In genomic region chr12:56267443-56268071, GRCh38 we compare ENCODE assay signal across 8 cellular contexts. TPM values are rescaled to one million over a fixed set of nuclear protein-coding genes. Genes with fewer than 3 reads are reported as not detected.
DNase-seq lines count a peak whose midpoint lies in the region; ATAC-seq and TF ChIP-seq lines count a peak whose summit lies in the region.

No MANE protein-coding gene starts in this region.

- no peaks in the 10 kb centered on the region for H3K9me3 Mint-ChIP-seq in activated naive CD4-positive, alpha-beta T cell treated with anti-CD3 and anti-CD28 coated beads for 36 hours
- H3K9me3 Mint-ChIP-seq in central memory CD8-positive, alpha-beta T cell, result no peaks in the 10 kb centered on the region

- no peaks in the 10 kb centered on the region for H3K79me2 ChIP-seq in KMS-11 (ENCODE audit: insufficient read depth, low read depth)

- intact Hi-C loops in activated naive CD4-positive, alpha-beta T cell treated with anti-CD3 and anti-CD28 coated beads for 36 hours (cut with micrococcal nuclease), result loop anchor here (1.0 to 2.0 kb wide), 2 partner anchors 75 to 201 kb away; partner anchors contain the start of gene SPRYD4
- intact Hi-C loops in lower lobe of right lung (cut with DNase I), result no loop called here

- H2AFZ ChIP-seq in KMS-11 (ENCODE audit: low read depth), result peak overlapping the region; percentile 90

- no peak overlapping the region for H3K27ac ChIP-seq in KMS-11
- H3K27ac ChIP-seq in lower lobe of right lung, result peak overlapping the region; percentile 93
- peak overlapping the region; percentile 93 to 96 (median 94) for H3K27ac ChIP-seq in upper lobe of left lung

- no peak for DNase-seq in activated naive CD4-positive, alpha-beta T cell treated with anti-CD3 and anti-CD28 coated beads for 36 hours
- DNase-seq in activated naive CD4-positive, alpha-beta T cell (lab: John Stamatoyannopoulos, UW), result no peak
- DNase-seq in central memory CD8-positive, alpha-beta T cell (ENCODE audit: low spot score in 2 of 2), result no peak
- DNase-seq in lower lobe of right lung, result no peak
- DNase-seq in upper lobe of left lung, result peak in 1 of 2 donors; percentile 23
- DNase-seq in LoVo (ENCODE audit: low spot score), result no peak

- 31 to 38% methylated on average over 21 of the region's 21 CpGs for WGBS in upper lobe of left lung, 2 donors

- TF ChIP-seq POLR2A in upper lobe of left lung (IDR thresholded peaks at IDR 0.05), result no peak

- TF ChIP-seq CTCF in KMS-11 (conservative IDR thresholded peaks at IDR 0.05; ENCODE audit: low read depth, low read length), result no peak
- TF ChIP-seq CTCF in lower lobe of right lung (IDR thresholded peaks at IDR 0.05), result no peak
- no peak for TF ChIP-seq CTCF in upper lobe of left lung (IDR thresholded peaks at IDR 0.05)

- H3K4me2 ChIP-seq in KMS-11, result peak overlapping the region; percentile 58

- no peak for ATAC-seq in central memory CD8-positive, alpha-beta T cell (replicated peaks; ENCODE audit: extremely low read depth, poor library complexity, severe bottlenecking)
- ATAC-seq in lower lobe of right lung (peak; percentile 19 to 20), upper lobe of left lung (ENCODE audit: low FRiP score in 2 of 2) (peak; percentile 13 to 33), HG02840 (IDR thresholded peaks at IDR 0.05; ENCODE audit: low FRiP score, unreplicated experiment) (no peak)

- H3K4me3 Mint-ChIP-seq in activated naive CD4-positive, alpha-beta T cell treated with anti-CD3 and anti-CD28 coated beads for 36 hours, result peak overlapping the region; percentile 89
- H3K4me3 Mint-ChIP-seq in central memory CD8-positive, alpha-beta T cell, result peak overlapping the region; percentile 94

- H3K27me3 ChIP-seq in KMS-11 (ENCODE audit: insufficient read depth, low read depth) (no peaks in the 10 kb centered on the region), lower lobe of right lung (ENCODE audit: low read depth) (no peaks in the 10 kb centered on the region), upper lobe of left lung (no peaks in the 10 kb centered on the region)

- no peak overlapping the region for H3K27ac Mint-ChIP-seq in activated naive CD4-positive, alpha-beta T cell treated with anti-CD3 and anti-CD28 coated beads for 36 hours
- peak overlapping the region; percentile 96 for H3K27ac Mint-ChIP-seq in central memory CD8-positive, alpha-beta T cell (ENCODE audit: low read depth)

- CTCF ChIA-PET in activated naive CD4-positive, alpha-beta T cell treated with anti-CD3 and anti-CD28 coated beads for 36 hours (lab: Charles Lee), result interaction anchor here (1.4 to 4.5 kb wide), 7 partner anchors 8 to 197 kb away, joined by 3 to 22 read pairs (median 5); partner anchors contain the start of genes ANKRD52 and SMARCC2

- H3K27me3 Mint-ChIP-seq in activated naive CD4-positive, alpha-beta T cell treated with anti-CD3 and anti-CD28 coated beads for 36 hours (ENCODE audit: low read depth), result no peaks in the 10 kb centered on the region
- no peaks in the 10 kb centered on the region for H3K27me3 Mint-ChIP-seq in central memory CD8-positive, alpha-beta T cell

- H3K4me1 Mint-ChIP-seq in activated naive CD4-positive, alpha-beta T cell treated with anti-CD3 and anti-CD28 coated beads for 36 hours (ENCODE audit: low read depth), result peaks cover 16% of the 10 kb centered on the region
- peaks cover 21% of the 10 kb centered on the region for H3K4me1 Mint-ChIP-seq in central memory CD8-positive, alpha-beta T cell

- H3K4me3 ChIP-seq in KMS-11 (IDR thresholded peaks at IDR 0.05; ENCODE audit: insufficient read depth, low read depth, low read length), result peak overlapping the region; percentile 34
- H3K4me3 ChIP-seq in lower lobe of right lung, result peak overlapping the region; percentile 67
- H3K4me3 ChIP-seq in upper lobe of left lung, result peak overlapping the region; percentile 77 to 86 (median 84)

- H3K4me1 ChIP-seq in KMS-11 (ENCODE audit: low read depth, poor library complexity, severe bottlenecking), result peaks cover 16% of the 10 kb centered on the region
- H3K4me1 ChIP-seq in lower lobe of right lung, result peaks cover 18% of the 10 kb centered on the region
- H3K4me1 ChIP-seq in upper lobe of left lung, result peaks cover 12 to 23% (median 14%) of the 10 kb centered on the region in 4 donors

- no peaks in the 10 kb centered on the region for H3K36me3 ChIP-seq in KMS-11 (ENCODE audit: insufficient read depth)
- H3K36me3 ChIP-seq in lower lobe of right lung, result peaks cover 37% of the 10 kb centered on the region
- peaks cover 5 to 31% (median 14%) of the 10 kb centered on the region in 4 donors for H3K36me3 ChIP-seq in upper lobe of left lung

- H3K36me3 Mint-ChIP-seq in activated naive CD4-positive, alpha-beta T cell treated with anti-CD3 and anti-CD28 coated beads for 36 hours (ENCODE audit: low read depth), result peaks cover 5% of the 10 kb centered on the region
- H3K36me3 Mint-ChIP-seq in central memory CD8-positive, alpha-beta T cell (ENCODE audit: insufficient read depth), result peaks cover 26% of the 10 kb centered on the region

- H3K9me3 ChIP-seq in lower lobe of right lung (no peaks in the 10 kb centered on the region), upper lobe of left lung (no peaks in the 10 kb centered on the region)

- no peak for TF ChIP-seq EP300 in upper lobe of left lung (IDR thresholded peaks at IDR 0.05)

- H4K20me1 ChIP-seq in KMS-11 (ENCODE audit: insufficient read depth), result no peaks in the 10 kb centered on the region

- H3K9ac ChIP-seq in KMS-11, result 0 out of 2 replicates have a peak overlapping the region, but pooled peaks have one; percentile 62

RNA-seq across cellular contexts. Expression of gene COQ10A, which starts 0.8 kb away (rescaled TPM):
- 1 to 10 TPM; 3.5 to 6.1 TPM for total RNA-seq in activated naive CD4-positive, alpha-beta T cell treated with anti-CD3 and anti-CD28 coated beads for 36 hours
- total RNA-seq in lower lobe of right lung (12.8 TPM), upper lobe of left lung (10 to 100 TPM; 12.8 to 26.3 (median 17.5) TPM)

RNA-seq across cellular contexts. Expression of gene ANKRD52, which starts 9.4 kb away (rescaled TPM):
- 10 to 100 TPM; 23.6 to 25.6 TPM for total RNA-seq in activated naive CD4-positive, alpha-beta T cell treated with anti-CD3 and anti-CD28 coated beads for 36 hours
- 27.8 TPM for total RNA-seq in lower lobe of right lung
- 10 to 100 TPM; 17.6 to 48.2 (median 28.8) TPM for total RNA-seq in upper lobe of left lung

RNA-seq across cellular contexts. Expression of gene CS, which starts 32.6 kb away (rescaled TPM):
- 100 to 1,000 TPM; 330 to 336 TPM for total RNA-seq in activated naive CD4-positive, alpha-beta T cell treated with anti-CD3 and anti-CD28 coated beads for 36 hours
- total RNA-seq in lower lobe of right lung (175 TPM), upper lobe of left lung (100 to 1,000 TPM in 5 of 6 donors, 10 to 100 TPM in 1; 99.9 to 201 (median 151) TPM)

RNA-seq across cellular contexts. Expression of gene SLC39A5, which starts 37.7 kb away (rescaled TPM):
- 1 to 10 TPM in 1 of 2 experiments, under 1 TPM in 1; 0.98 to 1.8 TPM for total RNA-seq in activated naive CD4-positive, alpha-beta T cell treated with anti-CD3 and anti-CD28 coated beads for 36 hours
- not detected for total RNA-seq in lower lobe of right lung
- 1 to 10 TPM in 2 of 6 donors, under 1 TPM in 1, not detected in 3; 0.37 to 1.2 (median 1.1) TPM for total RNA-seq in upper lobe of left lung

RNA-seq across cellular contexts. Expression of gene NABP2, which starts 43.4 kb away (rescaled TPM):
- 10 to 100 TPM; 57.4 to 59.0 TPM for total RNA-seq in activated naive CD4-positive, alpha-beta T cell treated with anti-CD3 and anti-CD28 coated beads for 36 hours
- total RNA-seq in lower lobe of right lung, result 20.9 TPM
- total RNA-seq in upper lobe of left lung, result 10 to 100 TPM in 4 of 6 donors, 1 to 10 TPM in 2; 4.2 to 23.1 (median 17.6) TPM

Comparison
In these comparisons a context has a peak if more than half of its experiments do, and no peak if none do; other contexts are left out.
1. H3K4me3 ChIP-seq: peak in every context shown above with its lines; median percentile 84 in upper lobe of left lung; 67 in lower lobe of right lung; 34 in KMS-11.
2. ATAC-seq: peak in lower lobe of right lung (2 of 2) and upper lobe of left lung (2 of 2); none in central memory CD8-positive, alpha-beta T cell (single experiment) and HG02840 (single experiment).